ENCODE assay signal across 35 cellular contexts in the genomic region with DNA sequence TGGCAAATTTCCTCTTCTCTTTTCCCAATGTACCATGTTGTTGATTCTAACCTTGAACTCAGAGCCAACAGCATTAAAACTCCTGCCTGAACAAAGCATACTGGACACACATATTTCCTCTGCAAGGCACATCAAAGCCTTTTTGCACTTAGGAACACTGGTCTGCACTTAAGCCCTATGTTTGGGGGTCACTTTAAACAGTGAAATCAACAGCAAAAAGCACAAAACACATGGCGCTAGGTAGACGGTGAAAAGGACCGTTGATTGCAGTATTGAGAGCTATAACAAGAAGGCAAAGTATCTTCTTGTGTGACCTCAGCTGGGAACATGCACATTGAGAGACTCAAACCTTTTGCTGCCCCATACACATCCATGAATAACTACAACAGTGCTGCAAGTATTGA.
"Had no signal": no experiment of that assay in that cellular context is flagged by ENCODE, and none has a peak within 500 bp of the region (broad histone marks: within the 10 kb centered on the region; RNA-seq: fewer than 3 reads in every experiment).

No MANE protein-coding gene starts in this region.

- H3K27me3 ChIP-seq: MG63 had no signal

- H3K36me3 ChIP-seq: MG63 had no signal

- DNase-seq: Kasumi-1, MG63, MM.1S, MV-4-11, NCI-H1048, NCI-H1092, NCI-H1092 treated with DMSO at 0.1 percent for 48 hours, NCI-H1105, NCI-H1105 treated with DMSO at 0.1 percent for 48 hours, NCI-H1417, NCI-H1417 treated with DMSO at 0.1 percent for 48 hours, NCI-H1436, NCI-H1436 treated with DMSO at 0.1 percent for 48 hours, NCI-H146, NCI-H1694, NCI-H1694 treated with DMSO at 0.1 percent for 48 hours, NCI-H187, NCI-H187 treated with DMSO at 0.1 percent for 48 hours, NCI-H1930, NCI-H2029, NCI-H2029 treated with DMSO at 0.1 percent for 48 hours, NCI-H2081, NCI-H2081 treated with DMSO at 0.1 percent for 48 hours, NCI-H2107, NCI-H2171, NCI-H2171 treated with DMSO at 0.1 percent for 48 hours, NCI-H2227 treated with DMSO at 0.1 percent for 48 hours, NCI-H226, NCI-H345, NCI-H446, NCI-H446 treated with DMSO at 0.1 percent for 48 hours, NCI-H510A, NCI-H510A treated with DMSO at 0.1 percent for 48 hours, NCI-H524, NCI-H524 treated with DMSO at 0.1 percent for 48 hours had no signal

- H3K9me3 ChIP-seq: MG63 had no signal

- H3K4me3 ChIP-seq: MG63 had no signal
